In the genomic region with DNA sequence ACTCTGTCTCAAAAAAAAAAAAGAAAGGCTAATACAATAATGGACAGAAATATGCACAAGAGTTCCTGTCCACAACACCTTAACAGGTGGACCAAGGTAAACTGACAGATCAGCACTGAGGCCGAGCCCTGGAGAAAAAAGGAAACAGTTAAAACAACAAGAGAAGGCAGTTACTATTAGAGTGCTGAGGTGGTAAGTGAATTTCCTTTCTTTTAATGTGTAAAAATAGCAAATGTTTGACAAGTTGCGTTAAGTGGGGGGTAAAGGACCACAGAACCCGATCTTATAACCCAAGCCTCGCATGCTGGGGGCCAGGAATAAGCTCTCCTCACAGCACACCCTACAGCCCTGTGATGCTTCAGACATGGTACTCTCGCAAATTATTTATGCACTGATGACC, we compare ENCODE assay signal across 19 cellular contexts. TPM values are rescaled to one million over a fixed set of nuclear protein-coding genes. Genes with fewer than 3 reads are reported as not detected.
DNase-seq lines count a peak whose midpoint lies in the region; ATAC-seq and TF ChIP-seq lines count a peak whose summit lies in the region.
"Had no signal": no experiment of that assay in that cellular context is flagged by ENCODE, and none has a peak within 500 bp of the region (broad histone marks: within the 10 kb centered on the region; RNA-seq: fewer than 3 reads in every experiment).

No MANE protein-coding gene starts in this region.

- H3K27ac ChIP-seq in OCI-LY7 (ENCODE audit: low read depth, low read length, poor library complexity, severe bottlenecking) (peak overlapping the region; percentile 62), thyroid gland (peak overlapping the region; percentile 31 to 85 (median 65))
- H3K27ac ChIP-seq: GM23248, RWPE1, tibial nerve had no signal

- intact Hi-C loops in activated naive CD4-positive, alpha-beta T cell treated with anti-CD3 and anti-CD28 coated beads for 36 hours (cut with micrococcal nuclease), result no loop called here
- intact Hi-C loops in OCI-LY7 (cut with micrococcal nuclease; ENCODE audit: unreplicated experiment), result loop anchor here (2.0 kb wide), 1 partner anchor 23 kb away; no protein-coding TSS in a partner anchor
- intact Hi-C loops in thyroid gland (cut with DNase I), result no loop called here

- no peaks in the 10 kb centered on the region for H3K27me3 ChIP-seq in thyroid gland
- H3K27me3 ChIP-seq: pancreas, tibial nerve had no signal

- TF ChIP-seq POLR2A in thyroid gland (IDR thresholded peaks at IDR 0.05), result no peak

- peaks cover 14% of the 10 kb centered on the region; the same call in 1 of the 2 replicates for H3K79me2 ChIP-seq in OCI-LY7 (ENCODE audit: insufficient read depth, low read depth, low read length)

- no TSS peak for BruUV-seq in OCI-LY7 (replicated peaks; lab: Mats Ljungman, UMichigan)

- peaks cover 4% of the 10 kb centered on the region for H3K4me1 Mint-ChIP-seq in activated naive CD4-positive, alpha-beta T cell treated with anti-CD3 and anti-CD28 coated beads for 36 hours (ENCODE audit: low read depth)
- H3K4me1 Mint-ChIP-seq in activated naive CD4-positive, alpha-beta T cell treated with anti-CD3 and anti-CD28 coated beads, Interleukin-2, amount 10 ng/mL, durations not matched to agents 7 days and 5 days, result peaks cover 5% of the 10 kb centered on the region
- peaks cover 8% of the 10 kb centered on the region for H3K4me1 Mint-ChIP-seq in memory B cell

- H3K36me3 ChIP-seq in OCI-LY7 (ENCODE audit: insufficient read depth, low read length), result peaks cover 82% of the 10 kb centered on the region
- H3K36me3 ChIP-seq in thyroid gland, result peaks cover 12 to 15% of the 10 kb centered on the region in 2 donors

- peaks cover 24% of the 10 kb centered on the region for H3K36me3 Mint-ChIP-seq in activated naive CD4-positive, alpha-beta T cell treated with anti-CD3 and anti-CD28 coated beads for 36 hours (ENCODE audit: low read depth)
- H3K36me3 Mint-ChIP-seq in activated naive CD4-positive, alpha-beta T cell treated with anti-CD3 and anti-CD28 coated beads, Interleukin-2, amount 10 ng/mL, durations not matched to agents 7 days and 5 days, result peaks cover 34% of the 10 kb centered on the region
- peaks cover 14% of the 10 kb centered on the region for H3K36me3 Mint-ChIP-seq in memory B cell

- H2AFZ ChIP-seq in OCI-LY7 (ENCODE audit: low read length), result no peak overlapping the region
- H2AFZ ChIP-seq: GM23248 had no signal

- 30 to 32% methylated on average over 5 of the region's 5 CpGs for WGBS in thyroid gland, 2 donors

- TF ChIP-seq CTCF in OCI-LY7 (conservative IDR thresholded peaks at IDR 0.05; ENCODE audit: low read length) (no peak), thyroid gland (IDR thresholded peaks at IDR 0.05) (no peak)

- no peaks in the 10 kb centered on the region for H3K9me3 Mint-ChIP-seq in activated naive CD4-positive, alpha-beta T cell treated with anti-CD3 and anti-CD28 coated beads for 36 hours
- no peaks in the 10 kb centered on the region for H3K9me3 Mint-ChIP-seq in activated naive CD4-positive, alpha-beta T cell treated with anti-CD3 and anti-CD28 coated beads, Interleukin-2, amount 10 ng/mL, durations not matched to agents 7 days and 5 days
- H3K9me3 Mint-ChIP-seq in memory B cell, result no peaks in the 10 kb centered on the region
- H3K9me3 Mint-ChIP-seq: activated B cell treated with CpG ODN at 0.5 μM for 24 hours had no signal

- H3K4me3 ChIP-seq in OCI-LY7 (ENCODE audit: low read depth, low read length, poor library complexity, severe bottlenecking) (peak overlapping the region; percentile 30), thyroid gland (replicated peaks in 1 of 3) (no peak overlapping the region)
- H3K4me3 ChIP-seq: GM23248, pancreas, tibial nerve had no signal

- no peak for ATAC-seq in memory B cell (ENCODE audit: low read depth)
- ATAC-seq: pancreas had no signal

- H4K20me1 ChIP-seq in OCI-LY7 (ENCODE audit: insufficient read depth, low read length), result no peaks in the 10 kb centered on the region

- peak overlapping the region; percentile 63 for H3K4me2 ChIP-seq in OCI-LY7 (ENCODE audit: low read length)

- H3K27me3 Mint-ChIP-seq in activated naive CD4-positive, alpha-beta T cell treated with anti-CD3 and anti-CD28 coated beads for 36 hours (ENCODE audit: low read depth), result no peaks in the 10 kb centered on the region
- H3K27me3 Mint-ChIP-seq in activated naive CD4-positive, alpha-beta T cell treated with anti-CD3 and anti-CD28 coated beads, Interleukin-2, amount 10 ng/mL, durations not matched to agents 7 days and 5 days, result no peaks in the 10 kb centered on the region
- H3K27me3 Mint-ChIP-seq in memory B cell, result no peaks in the 10 kb centered on the region
- H3K27me3 Mint-ChIP-seq: activated B cell treated with CpG ODN at 0.5 μM for 24 hours had no signal

- no peak overlapping the region for H3K4me3 Mint-ChIP-seq in activated naive CD4-positive, alpha-beta T cell treated with anti-CD3 and anti-CD28 coated beads for 36 hours
- H3K4me3 Mint-ChIP-seq in activated naive CD4-positive, alpha-beta T cell treated with anti-CD3 and anti-CD28 coated beads, Interleukin-2, amount 10 ng/mL, durations not matched to agents 7 days and 5 days, result no peak overlapping the region
- no peak overlapping the region for H3K4me3 Mint-ChIP-seq in memory B cell
- H3K4me3 Mint-ChIP-seq: activated B cell treated with CpG ODN at 0.5 μM for 24 hours had no signal

- H3K9me3 ChIP-seq in OCI-LY7 (ENCODE audit: low read length), result no peaks in the 10 kb centered on the region
- no peaks in the 10 kb centered on the region for H3K9me3 ChIP-seq in thyroid gland
- H3K9me3 ChIP-seq: pancreas, tibial nerve had no signal

- POLR2A ChIA-PET in OCI-LY7 (lab: Charles Lee), result interaction anchor here (0.6 to 2.1 kb wide), 8 partner anchors 12 to 319 kb away, joined by 3 to 8 read pairs (median 4); no protein-coding TSS in a partner anchor

- H3K9me2 ChIP-seq in OCI-LY7 (ENCODE audit: insufficient read depth, low read length), result no peaks in the 10 kb centered on the region

- CTCF ChIA-PET in activated naive CD4-positive, alpha-beta T cell treated with anti-CD3 and anti-CD28 coated beads for 36 hours (lab: Charles Lee), result interaction anchor here (1.2 to 1.4 kb wide), 2 partner anchors 20 to 310 kb away, joined by 3 to 5 read pairs; no protein-coding TSS in a partner anchor
- CTCF ChIA-PET in activated naive CD4-positive, alpha-beta T cell treated with anti-CD3 and anti-CD28 coated beads, Interleukin-2, amount 10 ng/mL, durations not matched to agents 7 days and 5 days (lab: Charles Lee), result interaction anchor here (1.4 kb wide), 1 partner anchor 186 kb away, joined by 7 read pairs; no protein-coding TSS in a partner anchor
- CTCF ChIA-PET in OCI-LY7 (lab: Charles Lee; ENCODE audit: unreplicated experiment), result interaction anchor here (0.5 kb wide), 1 partner anchor 40 kb away, joined by 3 read pairs; no protein-coding TSS in a partner anchor

- H3K27ac Mint-ChIP-seq in activated naive CD4-positive, alpha-beta T cell treated with anti-CD3 and anti-CD28 coated beads for 36 hours, result peak overlapping the region; percentile 19
- H3K27ac Mint-ChIP-seq in activated naive CD4-positive, alpha-beta T cell treated with anti-CD3 and anti-CD28 coated beads, Interleukin-2, amount 10 ng/mL, durations not matched to agents 7 days and 5 days, result no peak overlapping the region
- peak overlapping the region; percentile 76 for H3K27ac Mint-ChIP-seq in memory B cell
- H3K27ac Mint-ChIP-seq: activated B cell treated with CpG ODN at 0.5 μM for 24 hours had no signal

- DNase-seq in activated naive CD4-positive, alpha-beta T cell treated with anti-CD3 and anti-CD28 coated beads for 36 hours, result no peak
- DNase-seq in activated naive CD4-positive, alpha-beta T cell treated with anti-CD3 and anti-CD28 coated beads, Interleukin-2, amount 10 ng/mL, durations not matched to agents 7 days and 5 days, result no peak
- DNase-seq in OCI-LY7 (ENCODE audit: low spot score), result peak; percentile 64
- no peak for DNase-seq in memory B cell (ENCODE audit: low spot score in 2 of 2)
- no peak for DNase-seq in thyroid gland
- no peak for DNase-seq in NCI-H774 (lab: John Stamatoyannopoulos, UW)
- DNase-seq in DMS153 treated with DMSO at 0.1 percent for 48 hours (lab: John Stamatoyannopoulos, UW; ENCODE audit: unreplicated experiment), result no peak
- no peak for DNase-seq in NCI-H2081 treated with DMSO at 0.1 percent for 48 hours (lab: John Stamatoyannopoulos, UW)
- DNase-seq: activated B cell treated with CpG ODN at 0.5 μM for 24 hours; activated CD4-positive, alpha-beta T cell treated with anti-CD3 and anti-CD28 coated beads, Interleukin-2, amount 50 U/mL, for 48 hours; activated CD8-positive, alpha-beta memory T cell treated with anti-CD3 and anti-CD28 coated beads, Interleukin-2, amount 50 U/mL, for 48 hours; activated gamma-delta T cell; amygdala; GM23248; NCI-H1105 treated with DMSO at 0.1 percent for 48 hours; pancreas; T1000 had no signal

- H3K4me1 ChIP-seq in OCI-LY7 (ENCODE audit: insufficient read depth, low read length, poor library complexity, severe bottlenecking), result peaks cover 64% of the 10 kb centered on the region
- H3K4me1 ChIP-seq in thyroid gland, result peaks cover 42 to 71% of the 10 kb centered on the region in 2 donors

RNA-seq across cellular contexts. Expression of gene TXNDC11, which starts 24.8 kb away (rescaled TPM):
- 10 to 100 TPM; 24.6 to 25.5 TPM for total RNA-seq in activated naive CD4-positive, alpha-beta T cell treated with anti-CD3 and anti-CD28 coated beads for 36 hours
- 79.8 and 96.0 TPM in 2 replicates for total RNA-seq in OCI-LY7 (2014; rRNA removed; shearing (Covaris generic))
- 88.6 and 96.7 TPM in 2 replicates for total RNA-seq in OCI-LY7 (2022)
- total RNA-seq in thyroid gland, result 100 to 1,000 TPM in 3 of 4 donors, 10 to 100 TPM in 1; 77.3 to 135 (median 115) TPM

RNA-seq across cellular contexts. Expression of gene SNN, which starts 49.6 kb away (rescaled TPM):
- total RNA-seq in activated naive CD4-positive, alpha-beta T cell treated with anti-CD3 and anti-CD28 coated beads for 36 hours, result 10 to 100 TPM; 12.0 to 13.6 TPM
- total RNA-seq in OCI-LY7 (2014; rRNA removed; shearing (Covaris generic)), result 28.3 and 31.8 TPM in 2 replicates
- total RNA-seq in OCI-LY7 (2022), result 27.8 and 31.6 TPM in 2 replicates
- total RNA-seq in thyroid gland, result 10 to 100 TPM; 31.5 to 50.6 (median 36.3) TPM
